In the genomic region with DNA sequence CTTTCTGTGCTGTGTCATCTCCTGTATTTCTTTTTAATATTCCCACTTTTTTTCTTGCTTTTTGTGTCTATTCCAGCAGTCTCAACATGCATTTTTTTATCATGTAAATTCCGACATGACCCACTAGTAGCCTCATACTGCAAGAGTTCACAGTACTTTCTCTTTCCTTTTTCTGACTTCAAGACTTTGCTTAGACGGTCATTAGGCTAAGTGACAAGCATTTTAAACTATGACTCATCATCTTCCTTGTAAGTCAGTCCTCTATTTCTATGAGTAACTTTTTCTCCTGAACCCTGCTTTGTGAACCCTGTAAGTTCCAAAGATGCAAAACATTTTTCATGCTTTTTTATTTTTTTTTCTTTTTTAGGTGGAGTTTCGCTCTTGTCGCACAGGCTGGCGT, we compare ENCODE assay signal across 8 cellular contexts.
DNase-seq lines count a peak whose midpoint lies in the region; ATAC-seq and TF ChIP-seq lines count a peak whose summit lies in the region.

No MANE protein-coding gene starts in this region.

- peak; percentile 92 for ATAC-seq in GM21619 (IDR thresholded peaks at IDR 0.05; ENCODE audit: unreplicated experiment)

- no peak overlapping the region for H3K27ac ChIP-seq in CD4-positive, alpha-beta memory T cell (ENCODE audit: low read depth, low read length)

- no peaks in the 10 kb centered on the region for H3K4me1 ChIP-seq in CD4-positive, alpha-beta memory T cell (ENCODE audit: insufficient read depth, low read length)
- H3K4me1 ChIP-seq in BE2C: no peaks in the 10 kb centered on the region

- TF ChIP-seq CTCF in fibroblast of the aortic adventitia (IDR thresholded peaks at IDR 0.05; ENCODE audit: insufficient read depth, low read length) (no peak), BE2C (IDR thresholded peaks at IDR 0.05; ENCODE audit: low read depth, low read length) (no peak)

- H3K27me3 ChIP-seq in CD4-positive, alpha-beta memory T cell (ENCODE audit: insufficient read depth, low read length): no peaks in the 10 kb centered on the region
- H3K27me3 ChIP-seq in BE2C: no peaks in the 10 kb centered on the region

- CTCF ChIA-PET in CD4-positive, alpha-beta memory T cell (lab: Charles Lee; ENCODE audit: partially characterized antibody): no interaction called here

- no peaks in the 10 kb centered on the region for H3K4me1 Mint-ChIP-seq in CD4-positive, alpha-beta memory T cell

- no peaks in the 10 kb centered on the region for H3K36me3 Mint-ChIP-seq in CD4-positive, alpha-beta memory T cell

- DNase-seq in EL (peak; percentile 80), LoVo (ENCODE audit: low spot score) (peak; percentile 29), fibroblast of the aortic adventitia (ENCODE audit: low read depth) (peak; percentile 72), BE2C (no peak), KG1 (lab: John Stamatoyannopoulos, UW) (no peak)
- no peak for DNase-seq in CD4-positive, alpha-beta memory T cell
- no peak for DNase-seq in stimulated activated CD4-positive, alpha-beta T cell treated with anti-CD3 and anti-CD28 coated beads, Interleukin-4, amount 100 ng/mL, for 1 hour

- H3K27ac Mint-ChIP-seq in CD4-positive, alpha-beta memory T cell: no peak overlapping the region

- no peaks in the 10 kb centered on the region for H3K36me3 ChIP-seq in CD4-positive, alpha-beta memory T cell (ENCODE audit: insufficient read depth, low read length)
- H3K36me3 ChIP-seq in BE2C: no peaks in the 10 kb centered on the region

- H3K9me3 ChIP-seq in CD4-positive, alpha-beta memory T cell (ENCODE audit: control insufficient read depth in 1 of 2, low read length in 2 of 2): no peaks in the 10 kb centered on the region
- no peaks in the 10 kb centered on the region for H3K9me3 ChIP-seq in BE2C

- H3K27me3 Mint-ChIP-seq in CD4-positive, alpha-beta memory T cell: peaks cover 0 to 2% of the 10 kb centered on the region in 2 donors

- no peak overlapping the region for H3K4me3 ChIP-seq in fibroblast of the aortic adventitia (ENCODE audit: low read depth, low read length)
- no peak overlapping the region for H3K4me3 ChIP-seq in CD4-positive, alpha-beta memory T cell (ENCODE audit: low read length in 2 of 2)
- H3K4me3 ChIP-seq in BE2C (ENCODE audit: low read depth, low read length): no peak overlapping the region

- intact Hi-C loops in CD4-positive, alpha-beta memory T cell (cut with micrococcal nuclease): no loop called here

- peaks cover 0 to 6% (median 4%) of the 10 kb centered on the region in 8 donors for H3K9me3 Mint-ChIP-seq in CD4-positive, alpha-beta memory T cell

- H3K4me3 Mint-ChIP-seq in CD4-positive, alpha-beta memory T cell: no peak overlapping the region

- POLR2A ChIA-PET in CD4-positive, alpha-beta memory T cell (lab: Charles Lee; ENCODE audit: partially characterized antibody): no interaction called here

Comparison
In these comparisons a context has a peak if more than half of its experiments do, and no peak if none do; other contexts are left out.
1. DNase-seq: peak in EL (single experiment), LoVo (single experiment) and fibroblast of the aortic adventitia (single experiment); none in CD4-positive, alpha-beta memory T cell (0 of 5), BE2C (single experiment), stimulated activated CD4-positive, alpha-beta T cell treated with anti-CD3 and anti-CD28 coated beads, Interleukin-4, amount 100 ng/mL, for 1 hour (single experiment) and KG1 (single experiment).